21 cellular contexts compared by ENCODE assay signal in the genomic region with DNA sequence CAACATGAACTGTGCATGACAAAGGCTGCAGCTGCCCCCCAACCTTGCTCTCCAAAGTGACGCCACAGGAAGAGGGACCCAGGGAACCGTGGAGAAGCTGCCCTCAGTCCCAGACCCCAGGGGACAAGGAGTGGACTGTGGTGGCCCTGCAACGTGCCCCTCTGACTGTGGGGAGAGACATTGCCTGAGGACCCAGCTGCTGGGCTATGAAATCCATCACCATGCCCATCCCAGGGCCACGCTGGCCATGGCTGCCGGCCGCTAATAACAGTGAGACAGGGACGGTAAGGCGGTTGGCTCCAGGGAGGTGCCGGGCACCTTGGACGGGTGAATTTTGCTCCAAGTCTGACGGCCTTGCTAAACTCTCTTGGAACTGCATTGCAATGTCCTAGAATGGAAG.
DNase-seq lines count a peak whose midpoint lies in the region; ATAC-seq lines count a peak whose summit lies in the region.
"Had no signal": no experiment of that assay in that cellular context is flagged by ENCODE, and none has a peak within 500 bp of the region (broad histone marks: within the 10 kb centered on the region; RNA-seq: fewer than 3 reads in every experiment).

No MANE protein-coding gene starts in this region.

- no peak overlapping the region for H3K27ac Mint-ChIP-seq in activated T-cell treated with anti-CD3 and anti-CD28 coated beads, Interleukin-2, amount 50 U/mL, for 24 hours
- H3K27ac Mint-ChIP-seq in activated CD8-positive, alpha-beta memory T cell treated with anti-CD3 and anti-CD28 coated beads, Interleukin-2, amount 10 ng/mL, durations not matched to agents 7 days and 5 days: no peak overlapping the region
- H3K27ac Mint-ChIP-seq: HFFc6 had no signal

- H3K9me3 Mint-ChIP-seq in activated T-cell treated with anti-CD3 and anti-CD28 coated beads, Interleukin-2, amount 50 U/mL, for 24 hours: peaks cover 3% of the 10 kb centered on the region
- peaks cover 5% of the 10 kb centered on the region for H3K9me3 Mint-ChIP-seq in activated T-cell treated with anti-CD3 and anti-CD28 coated beads, Interleukin-2, amount 50 U/mL, for 4 hours
- no peaks in the 10 kb centered on the region for H3K9me3 Mint-ChIP-seq in activated CD8-positive, alpha-beta memory T cell treated with anti-CD3 and anti-CD28 coated beads, Interleukin-2, amount 10 ng/mL, durations not matched to agents 7 days and 5 days (ENCODE audit: low read depth)

- H3K4me3 Mint-ChIP-seq in activated T-cell treated with anti-CD3 and anti-CD28 coated beads, Interleukin-2, amount 50 U/mL, for 24 hours: no peak overlapping the region
- H3K4me3 Mint-ChIP-seq in activated T-cell treated with anti-CD3 and anti-CD28 coated beads, Interleukin-2, amount 50 U/mL, for 4 hours: no peak overlapping the region
- H3K4me3 Mint-ChIP-seq in activated CD8-positive, alpha-beta memory T cell treated with anti-CD3 and anti-CD28 coated beads, Interleukin-2, amount 10 ng/mL, durations not matched to agents 7 days and 5 days: no peak overlapping the region
- H3K4me3 Mint-ChIP-seq: CD4-positive, alpha-beta memory T cell; HFFc6 had no signal

- CTCF ChIA-PET in activated CD8-positive, alpha-beta memory T cell treated with anti-CD3 and anti-CD28 coated beads, Interleukin-2, amount 10 ng/mL, durations not matched to agents 7 days and 5 days (lab: Charles Lee): no interaction called here

- no peak for ATAC-seq in activated T-cell treated with anti-CD3 and anti-CD28 coated beads, Interleukin-2, amount 50 U/mL, for 4 hours
- ATAC-seq in activated CD8-positive, alpha-beta memory T cell treated with anti-CD3 and anti-CD28 coated beads, Interleukin-2, amount 10 ng/mL, durations not matched to agents 7 days and 5 days: no peak
- ATAC-seq: K562 had no signal

- no peaks in the 10 kb centered on the region for H3K27me3 Mint-ChIP-seq in activated T-cell treated with anti-CD3 and anti-CD28 coated beads, Interleukin-2, amount 50 U/mL, for 24 hours
- no peaks in the 10 kb centered on the region for H3K27me3 Mint-ChIP-seq in activated T-cell treated with anti-CD3 and anti-CD28 coated beads, Interleukin-2, amount 50 U/mL, for 4 hours (ENCODE audit: low read depth)
- peaks cover 5% of the 10 kb centered on the region for H3K27me3 Mint-ChIP-seq in activated CD8-positive, alpha-beta memory T cell treated with anti-CD3 and anti-CD28 coated beads, Interleukin-2, amount 10 ng/mL, durations not matched to agents 7 days and 5 days
- H3K27me3 Mint-ChIP-seq: CD4-positive, alpha-beta memory T cell had no signal

- DNase-seq in activated T-cell treated with anti-CD3 and anti-CD28 coated beads, Interleukin-2, amount 50 U/mL, for 24 hours: peak; percentile 24
- no peak for DNase-seq in activated T-cell treated with anti-CD3 and anti-CD28 coated beads, Interleukin-2, amount 50 U/mL, for 4 hours
- peak; percentile 18 for DNase-seq in activated CD8-positive, alpha-beta memory T cell treated with anti-CD3 and anti-CD28 coated beads, Interleukin-2, amount 10 ng/mL, durations not matched to agents 7 days and 5 days
- DNase-seq in ecto neural progenitor cell (ENCODE audit: low spot score): peak; percentile 25
- DNase-seq in stimulated activated CD8-positive, alpha-beta memory T cell treated with anti-CD3 and anti-CD28 coated beads, Interleukin-4, amount 100 ng/mL, for 48 hours: peak; percentile 2
- DNase-seq in NCI-H2171 treated with DMSO at 0.1 percent for 48 hours (lab: John Stamatoyannopoulos, UW): no peak
- DNase-seq in RKO (ENCODE audit: low spot score): no peak
- DNase-seq: CD4-positive, alpha-beta memory T cell; COR-L47; DMS53; GOT3; HFFc6; Kasumi-1; NCI-H1092 treated with DMSO at 0.1 percent for 48 hours; NCI-H1436; NCI-H187 treated with DMSO at 0.1 percent for 48 hours; NCI-H2107; NCI-H446; NCI-H524 treated with DMSO at 0.1 percent for 48 hours; NCI-H774 had no signal

- no peaks in the 10 kb centered on the region for H3K36me3 Mint-ChIP-seq in activated T-cell treated with anti-CD3 and anti-CD28 coated beads, Interleukin-2, amount 50 U/mL, for 24 hours (ENCODE audit: low read depth)
- H3K36me3 Mint-ChIP-seq in activated T-cell treated with anti-CD3 and anti-CD28 coated beads, Interleukin-2, amount 50 U/mL, for 4 hours (ENCODE audit: insufficient read depth): no peaks in the 10 kb centered on the region
- H3K36me3 Mint-ChIP-seq in activated CD8-positive, alpha-beta memory T cell treated with anti-CD3 and anti-CD28 coated beads, Interleukin-2, amount 10 ng/mL, durations not matched to agents 7 days and 5 days: no peaks in the 10 kb centered on the region

- no peaks in the 10 kb centered on the region for H3K4me1 Mint-ChIP-seq in activated T-cell treated with anti-CD3 and anti-CD28 coated beads, Interleukin-2, amount 50 U/mL, for 24 hours (ENCODE audit: low read depth)
- peaks cover 3% of the 10 kb centered on the region for H3K4me1 Mint-ChIP-seq in activated T-cell treated with anti-CD3 and anti-CD28 coated beads, Interleukin-2, amount 50 U/mL, for 4 hours (ENCODE audit: low read depth)
- H3K4me1 Mint-ChIP-seq in activated CD8-positive, alpha-beta memory T cell treated with anti-CD3 and anti-CD28 coated beads, Interleukin-2, amount 10 ng/mL, durations not matched to agents 7 days and 5 days: no peaks in the 10 kb centered on the region

Comparison
In these comparisons a context has a peak if more than half of its experiments do, and no peak if none do; other contexts are left out.
1. DNase-seq: peak in activated T-cell treated with anti-CD3 and anti-CD28 coated beads, Interleukin-2, amount 50 U/mL, for 24 hours (single experiment), activated CD8-positive, alpha-beta memory T cell treated with anti-CD3 and anti-CD28 coated beads, Interleukin-2, amount 10 ng/mL, durations not matched to agents 7 days and 5 days (single experiment), ecto neural progenitor cell (single experiment) and stimulated activated CD8-positive, alpha-beta memory T cell treated with anti-CD3 and anti-CD28 coated beads, Interleukin-4, amount 100 ng/mL, for 48 hours (single experiment); none in activated T-cell treated with anti-CD3 and anti-CD28 coated beads, Interleukin-2, amount 50 U/mL, for 4 hours (single experiment), NCI-H2171 treated with DMSO at 0.1 percent for 48 hours (single experiment) and RKO (single experiment).